Comparison of ENCODE assay signal across 15 cellular contexts in the genomic region with DNA sequence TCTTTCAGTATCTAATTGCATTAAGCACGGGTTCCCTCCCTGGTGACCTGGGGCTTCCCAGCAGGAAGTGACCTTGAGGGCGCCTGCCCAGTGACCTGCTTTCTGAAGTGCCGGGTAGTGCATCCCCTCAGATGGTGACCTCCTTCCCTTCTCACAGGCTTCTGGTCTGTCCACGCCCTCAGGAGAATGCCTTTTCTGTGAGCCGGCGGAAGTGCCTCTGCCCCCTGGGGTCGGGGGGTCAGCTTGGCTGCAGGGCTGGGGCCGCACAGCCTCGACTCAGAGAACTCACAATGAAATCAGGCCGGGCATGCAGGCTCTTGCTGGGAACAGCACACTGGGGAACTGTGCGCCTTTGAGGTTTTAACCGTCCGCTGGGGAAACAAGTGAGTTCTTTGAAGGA.
DNase-seq lines count a peak whose midpoint lies in the region; ATAC-seq and TF ChIP-seq lines count a peak whose summit lies in the region.
"Had no signal": no experiment of that assay in that cellular context is flagged by ENCODE, and none has a peak within 500 bp of the region (broad histone marks: within the 10 kb centered on the region; RNA-seq: fewer than 3 reads in every experiment).

No MANE protein-coding gene starts in this region.

- H3K9me3 Mint-ChIP-seq in mesothelial cell of epicardium, result no peaks in the 10 kb centered on the region
- H3K9me3 Mint-ChIP-seq in activated naive CD8-positive, alpha-beta T cell treated with anti-CD3 and anti-CD28 coated beads for 36 hours, result no peaks in the 10 kb centered on the region

- ATAC-seq in SK-N-SH treated with all-trans-retinoic acid at 6 μM for 48 hours, result no peak
- peak; percentile 49 for ATAC-seq in aorta (ENCODE audit: low FRiP score)

- H3K4me1 ChIP-seq in SK-N-SH (ENCODE audit: control insufficient read depth in 1 of 2, insufficient read depth in 2 of 2, low read depth in 1 of 2, low read length in 1 of 2), result peaks cover 0 to 30% of the 10 kb centered on the region in 2 experiments; a peak in 1 of 4 replicates
- H3K4me1 ChIP-seq in cardiac muscle cell (ENCODE audit: low read depth), result peaks cover 13% of the 10 kb centered on the region
- H3K4me1 ChIP-seq in aorta (ENCODE audit: control insufficient read depth in 1 of 2, insufficient read depth in 2 of 2, low read length in 2 of 2), result no peaks in the 10 kb centered on the region

- peak overlapping the region; percentile 54 for H3K4me3 Mint-ChIP-seq in mesothelial cell of epicardium
- no peak overlapping the region for H3K4me3 Mint-ChIP-seq in activated naive CD8-positive, alpha-beta T cell treated with anti-CD3 and anti-CD28 coated beads for 36 hours
- H3K4me3 Mint-ChIP-seq: activated naive CD8-positive, alpha-beta T cell treated with anti-CD3 and anti-CD28 coated beads, Interleukin-2, amount 10 ng/mL, durations not matched to agents 7 days and 5 days had no signal

- H3F3A ChIP-seq in SK-N-SH (replicated peaks; ENCODE audit: insufficient read depth), result no peaks in the 10 kb centered on the region

- TF ChIP-seq RAD21 in SK-N-SH (IDR thresholded peaks at IDR 0.05; ENCODE audit: low read length), result no peak

- TF ChIP-seq CTCF in SK-N-SH (IDR thresholded peaks at IDR 0.05) (no peak), cardiac muscle cell (IDR thresholded peaks at IDR 0.05; ENCODE audit: low read depth, low read length) (no peak), mesothelial cell of epicardium (IDR thresholded peaks at IDR 0.05; ENCODE audit: unreplicated experiment) (no peak)

- H4K20me1 ChIP-seq in SK-N-SH (ENCODE audit: insufficient read depth), result no peaks in the 10 kb centered on the region

- H3K27ac ChIP-seq in SK-N-SH (ENCODE audit: low read depth in 2 of 2, low read length in 1 of 2) (peak overlapping the region in 1 of 2 experiments; percentile 24; a peak in 1 of 4 replicates), cardiac muscle cell (peak overlapping the region; percentile 34), aorta (ENCODE audit: low read depth in 1 of 2, low read length in 2 of 2) (no peak overlapping the region)

- no peaks in the 10 kb centered on the region for H3K79me2 ChIP-seq in SK-N-SH (ENCODE audit: insufficient read depth)

- H3K4me3 ChIP-seq in SK-N-SH (ENCODE audit: low read depth in 2 of 2, low read length in 1 of 2) (no peak overlapping the region), cardiac muscle cell (no peak overlapping the region), aorta (ENCODE audit: low read length in 2 of 2) (no peak overlapping the region)

- WGBS in SK-N-SH (ENCODE audit: low lambda C conversion rate), result 50% methylated on average over 10 of the region's 13 CpGs
- 49 to 52% methylated on average over 13 of the region's 13 CpGs for WGBS in aorta, 2 donors

- peaks cover 9% of the 10 kb centered on the region for H3K27me3 Mint-ChIP-seq in mesothelial cell of epicardium (ENCODE audit: low read depth)
- peaks cover 20% of the 10 kb centered on the region for H3K27me3 Mint-ChIP-seq in activated naive CD8-positive, alpha-beta T cell treated with anti-CD3 and anti-CD28 coated beads for 36 hours

- CTCF ChIA-PET in SK-N-SH (lab: Yijun Ruan, JAX), result no interaction called here

- H3K4me2 ChIP-seq in SK-N-SH, result no peak overlapping the region

- H3K4me1 Mint-ChIP-seq in mesothelial cell of epicardium, result peaks cover 50% of the 10 kb centered on the region
- H3K4me1 Mint-ChIP-seq in activated naive CD8-positive, alpha-beta T cell treated with anti-CD3 and anti-CD28 coated beads for 36 hours, result no peaks in the 10 kb centered on the region

- POLR2A ChIA-PET in SK-N-SH (lab: Yijun Ruan, JAX), result no interaction called here

- intact Hi-C loops in aorta (cut with DNase I), result no loop called here

- H3K27ac Mint-ChIP-seq in mesothelial cell of epicardium, result peak overlapping the region; percentile 92
- no peak overlapping the region for H3K27ac Mint-ChIP-seq in activated naive CD8-positive, alpha-beta T cell treated with anti-CD3 and anti-CD28 coated beads for 36 hours
- H3K27ac Mint-ChIP-seq: activated naive CD8-positive, alpha-beta T cell treated with anti-CD3 and anti-CD28 coated beads, Interleukin-2, amount 10 ng/mL, durations not matched to agents 7 days and 5 days; naive B cell had no signal

- no peak overlapping the region for H2AFZ ChIP-seq in SK-N-SH (ENCODE audit: low read depth)

- H3K36me3 ChIP-seq in SK-N-SH (replicated peaks in 1 of 2; ENCODE audit: control insufficient read depth in 1 of 2, insufficient read depth in 2 of 2, low read length in 1 of 2) (no peaks in the 10 kb centered on the region), cardiac muscle cell (no peaks in the 10 kb centered on the region), aorta (ENCODE audit: control insufficient read depth in 1 of 2, insufficient read depth in 2 of 2, low read length in 1 of 2) (no peaks in the 10 kb centered on the region)

- no peaks in the 10 kb centered on the region for H3K36me3 Mint-ChIP-seq in mesothelial cell of epicardium
- no peaks in the 10 kb centered on the region for H3K36me3 Mint-ChIP-seq in activated naive CD8-positive, alpha-beta T cell treated with anti-CD3 and anti-CD28 coated beads for 36 hours
- H3K36me3 Mint-ChIP-seq: activated naive CD8-positive, alpha-beta T cell treated with anti-CD3 and anti-CD28 coated beads, Interleukin-2, amount 10 ng/mL, durations not matched to agents 7 days and 5 days; naive B cell had no signal

- no peak overlapping the region for H3K9ac ChIP-seq in SK-N-SH

- no peak for TF ChIP-seq EP300 in SK-N-SH (IDR thresholded peaks at IDR 0.05; ENCODE audit: borderline replicate concordance in 1 of 2, low read depth in 1 of 2, low read length in 1 of 2)

- no peaks in the 10 kb centered on the region for H3K27me3 ChIP-seq in SK-N-SH (ENCODE audit: insufficient read depth)
- no peaks in the 10 kb centered on the region for H3K27me3 ChIP-seq in cardiac muscle cell
- H3K27me3 ChIP-seq in aorta (ENCODE audit: control insufficient read depth in 1 of 2, insufficient read depth in 2 of 2, low read length in 1 of 2), result no peaks in the 10 kb centered on the region

- DNase-seq in SK-N-SH (peak; percentile 66), cardiac muscle cell (ENCODE audit: low read depth in 1 of 2, low spot score in 1 of 2) (peak in 1 of 2 donors; percentile 34), mesothelial cell of epicardium (ENCODE audit: low spot score in 2 of 2, unreplicated experiment in 2 of 2) (no peak), aorta (peak; percentile 56 to 74), NCI-H345 (lab: John Stamatoyannopoulos, UW) (no peak), putamen (ENCODE audit: low spot score) (no peak)
- DNase-seq in activated naive CD8-positive, alpha-beta T cell treated with anti-CD3 and anti-CD28 coated beads for 36 hours, result no peak
- DNase-seq: activated naive CD8-positive, alpha-beta T cell treated with anti-CD3 and anti-CD28 coated beads, Interleukin-2, amount 10 ng/mL, durations not matched to agents 7 days and 5 days; effector CD8-positive, alpha-beta T cell; naive B cell; NCI-H1092; NCI-H774; stimulated activated naive CD4-positive, alpha-beta T cell treated with Interleukin-2 at 50 U/mL for 16 hours; T-helper 2 cell had no signal

- H3K9me2 ChIP-seq in SK-N-SH, result no peaks in the 10 kb centered on the region

- H3K9me3 ChIP-seq in SK-N-SH, result no peaks in the 10 kb centered on the region
- no peaks in the 10 kb centered on the region for H3K9me3 ChIP-seq in cardiac muscle cell (ENCODE audit: low read depth)
- H3K9me3 ChIP-seq in aorta (ENCODE audit: control insufficient read depth, low read length), result no peaks in the 10 kb centered on the region

TF ChIP-seq in SK-N-SH, 30 proteins besides CTCF, POLR2A, EP300 and RAD21 (continues in another document):
- TF ChIP-seq FOSL2 (IDR thresholded peaks at IDR 0.05; ENCODE audit: borderline replicate concordance, low read depth), result no peak
- no peak for TF ChIP-seq YY1 (IDR thresholded peaks at IDR 0.05; ENCODE audit: low read depth)
- TF ChIP-seq, protein P1, sequence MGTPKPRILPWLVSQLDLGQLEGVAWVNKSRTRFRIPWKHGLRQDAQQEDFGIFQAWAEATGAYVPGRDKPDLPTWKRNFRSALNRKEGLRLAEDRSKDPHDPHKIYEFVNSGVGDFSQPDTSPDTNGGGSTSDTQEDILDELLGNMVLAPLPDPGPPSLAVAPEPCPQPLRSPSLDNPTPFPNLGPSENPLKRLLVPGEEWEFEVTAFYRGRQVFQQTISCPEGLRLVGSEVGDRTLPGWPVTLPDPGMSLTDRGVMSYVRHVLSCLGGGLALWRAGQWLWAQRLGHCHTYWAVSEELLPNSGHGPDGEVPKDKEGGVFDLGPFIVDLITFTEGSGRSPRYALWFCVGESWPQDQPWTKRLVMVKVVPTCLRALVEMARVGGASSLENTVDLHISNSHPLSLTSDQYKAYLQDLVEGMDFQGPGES (IDR thresholded peaks at IDR 0.05; ENCODE audit: low read depth, low read length), result no peak
- TF ChIP-seq GABPA (IDR thresholded peaks at IDR 0.05; ENCODE audit: low read depth), result no peak
- TF ChIP-seq SIN3A (IDR thresholded peaks at IDR 0.05; ENCODE audit: borderline replicate concordance, low read depth, low read length), result no peak
- TF ChIP-seq SMC3 (IDR thresholded peaks at IDR 0.05; ENCODE audit: low read depth, low read length), result no peak
- no peak for TF ChIP-seq FOXJ3 (CRISPR knock-in tag; IDR thresholded peaks at IDR 0.05)
- TF ChIP-seq ELF1 (IDR thresholded peaks at IDR 0.05), result no peak

TF ChIP-seq in SK-N-SH treated with all-trans-retinoic acid at 6 μM for 48 hours, 23 proteins besides CTCF, POLR2A, EP300 and RAD21 (continues in another document):
- no peak for TF ChIP-seq ZNF565 (CRISPR knock-in tag; conservative IDR thresholded peaks at IDR 0.05; ENCODE audit: low read depth)
- TF ChIP-seq, protein P2, sequence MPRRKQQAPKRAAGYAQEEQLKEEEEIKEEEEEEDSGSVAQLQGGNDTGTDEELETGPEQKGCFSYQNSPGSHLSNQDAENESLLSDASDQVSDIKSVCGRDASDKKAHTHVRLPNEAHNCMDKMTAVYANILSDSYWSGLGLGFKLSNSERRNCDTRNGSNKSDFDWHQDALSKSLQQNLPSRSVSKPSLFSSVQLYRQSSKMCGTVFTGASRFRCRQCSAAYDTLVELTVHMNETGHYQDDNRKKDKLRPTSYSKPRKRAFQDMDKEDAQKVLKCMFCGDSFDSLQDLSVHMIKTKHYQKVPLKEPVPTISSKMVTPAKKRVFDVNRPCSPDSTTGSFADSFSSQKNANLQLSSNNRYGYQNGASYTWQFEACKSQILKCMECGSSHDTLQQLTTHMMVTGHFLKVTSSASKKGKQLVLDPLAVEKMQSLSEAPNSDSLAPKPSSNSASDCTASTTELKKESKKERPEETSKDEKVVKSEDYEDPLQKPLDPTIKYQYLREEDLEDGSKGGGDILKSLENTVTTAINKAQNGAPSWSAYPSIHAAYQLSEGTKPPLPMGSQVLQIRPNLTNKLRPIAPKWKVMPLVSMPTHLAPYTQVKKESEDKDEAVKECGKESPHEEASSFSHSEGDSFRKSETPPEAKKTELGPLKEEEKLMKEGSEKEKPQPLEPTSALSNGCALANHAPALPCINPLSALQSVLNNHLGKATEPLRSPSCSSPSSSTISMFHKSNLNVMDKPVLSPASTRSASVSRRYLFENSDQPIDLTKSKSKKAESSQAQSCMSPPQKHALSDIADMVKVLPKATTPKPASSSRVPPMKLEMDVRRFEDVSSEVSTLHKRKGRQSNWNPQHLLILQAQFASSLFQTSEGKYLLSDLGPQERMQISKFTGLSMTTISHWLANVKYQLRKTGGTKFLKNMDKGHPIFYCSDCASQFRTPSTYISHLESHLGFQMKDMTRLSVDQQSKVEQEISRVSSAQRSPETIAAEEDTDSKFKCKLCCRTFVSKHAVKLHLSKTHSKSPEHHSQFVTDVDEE (CRISPR knock-in tag; IDR thresholded peaks at IDR 0.05), result no peak
- no peak for TF ChIP-seq ZNF8 (CRISPR knock-in tag; IDR thresholded peaks at IDR 0.05)

Comparison
In these comparisons a context has a peak if more than half of its experiments do, and no peak if none do; other contexts are left out.
1. DNase-seq: peak in SK-N-SH (single experiment) and aorta (2 of 2); none in mesothelial cell of epicardium (0 of 2), NCI-H345 (single experiment), putamen (single experiment) and activated naive CD8-positive, alpha-beta T cell treated with anti-CD3 and anti-CD28 coated beads for 36 hours (single experiment).